ENCODE assay signal across 21 cellular contexts in the genomic region with DNA sequence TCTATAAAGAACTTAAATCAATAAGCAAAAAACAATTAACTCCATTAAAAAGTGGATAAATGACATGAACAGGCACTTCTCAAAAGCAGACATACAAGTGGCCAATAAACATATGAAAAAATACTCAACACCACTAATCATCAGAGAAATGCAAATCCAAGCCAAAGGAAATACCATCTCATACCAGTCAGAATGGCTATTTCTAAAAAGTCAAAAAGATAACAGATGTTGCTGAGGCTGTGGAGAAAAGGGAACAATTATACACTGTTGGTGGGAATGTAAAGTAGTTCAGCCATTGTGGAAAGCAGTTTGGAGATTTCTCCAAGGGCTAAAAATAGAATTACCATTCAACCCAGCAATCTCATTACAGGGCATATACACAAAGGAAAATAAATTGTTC.
DNase-seq lines count a peak whose midpoint lies in the region; ATAC-seq and TF ChIP-seq lines count a peak whose summit lies in the region.
"Had no signal": no experiment of that assay in that cellular context is flagged by ENCODE, and none has a peak within 500 bp of the region (broad histone marks: within the 10 kb centered on the region; RNA-seq: fewer than 3 reads in every experiment).

No MANE protein-coding gene starts in this region.

- H3K9me3 Mint-ChIP-seq in osteocyte (ENCODE audit: unreplicated experiment), result peaks cover 3% of the 10 kb centered on the region

- TF ChIP-seq CTCF in RWPE2 (IDR thresholded peaks at IDR 0.05; ENCODE audit: poor library complexity, severe bottlenecking) (no peak), osteocyte (IDR thresholded peaks at IDR 0.05) (no peak), suprapubic skin (IDR thresholded peaks at IDR 0.05) (no peak)

- H3K36me3 ChIP-seq in RWPE2 (ENCODE audit: low read depth) (no peaks in the 10 kb centered on the region), suprapubic skin (no peaks in the 10 kb centered on the region)
- H3K36me3 ChIP-seq: BLaER1 treated with 17β-estradiol and CSF1 and Interleukin-3, amounts not matched to agents 10 nM and 100 nM; right lobe of liver had no signal

- H3K27me3 ChIP-seq in RWPE2 (ENCODE audit: insufficient read depth, poor library complexity, severe bottlenecking) (no peaks in the 10 kb centered on the region), suprapubic skin (no peaks in the 10 kb centered on the region)
- H3K27me3 ChIP-seq: BLaER1 treated with 17β-estradiol and CSF1 and Interleukin-3, amounts not matched to agents 10 nM and 100 nM; right lobe of liver had no signal

- TF ChIP-seq EP300 in suprapubic skin (IDR thresholded peaks at IDR 0.05), result no peak

- H3K4me3 ChIP-seq in RWPE2 (ENCODE audit: severe bottlenecking) (no peak overlapping the region), suprapubic skin (no peak overlapping the region)
- H3K4me3 ChIP-seq: BLaER1 treated with 17β-estradiol and CSF1 and Interleukin-3, amounts not matched to agents 10 nM and 100 nM; right lobe of liver had no signal

- peak; percentile 60 for DNase-seq in ELR (ENCODE audit: low read depth)
- no peak for DNase-seq in RWPE2 (ENCODE audit: low spot score)
- DNase-seq in dermis blood vessel endothelial cell, result peak; percentile 8
- no peak for DNase-seq in osteocyte (ENCODE audit: extremely low spot score, unreplicated experiment)
- no peak for DNase-seq in left ventricle myocardium superior
- no peak for DNase-seq in suprapubic skin (ENCODE audit: low spot score in 2 of 2)
- DNase-seq: activated CD4-positive, CD25-positive, alpha-beta regulatory T cell; DMS53; erythroblast; hypothalamus; Kasumi-1; NCI-H1436; NCI-H345; occipital lobe; right lobe of liver; Right ventricle myocardium superior; substantia nigra; T-helper 2 cell had no signal

- peak; percentile 35; the same call in 2 of the 3 replicates for ATAC-seq in RWPE2 (ENCODE audit: low read depth)
- no peak for ATAC-seq in GM18505 (IDR thresholded peaks at IDR 0.05; ENCODE audit: unreplicated experiment)
- no peak for ATAC-seq in left ventricle myocardium superior
- no peak for ATAC-seq in GM18519 (IDR thresholded peaks at IDR 0.05; ENCODE audit: low FRiP score, unreplicated experiment)
- ATAC-seq: right lobe of liver had no signal

- TF ChIP-seq POLR2A in GM18505 (IDR thresholded peaks at IDR 0.05; ENCODE audit: borderline replicate concordance, extremely low read depth, insufficient read depth, insufficient read length) (no peak), suprapubic skin (IDR thresholded peaks at IDR 0.05) (no peak)

- no peak overlapping the region for H3K27ac ChIP-seq in RWPE2 (ENCODE audit: poor library complexity, severe bottlenecking)
- no peak overlapping the region for H3K27ac ChIP-seq in suprapubic skin
- H3K27ac ChIP-seq: BLaER1 treated with 17β-estradiol and CSF1 and Interleukin-3, amounts not matched to agents 10 nM and 100 nM; right lobe of liver had no signal

- no peaks in the 10 kb centered on the region for H3K27me3 Mint-ChIP-seq in osteocyte (ENCODE audit: unreplicated experiment)

- H3K9me3 ChIP-seq in RWPE2 (ENCODE audit: severe bottlenecking), result no peaks in the 10 kb centered on the region
- no peaks in the 10 kb centered on the region for H3K9me3 ChIP-seq in suprapubic skin
- H3K9me3 ChIP-seq: BLaER1 treated with 17β-estradiol and CSF1 and Interleukin-3, amounts not matched to agents 10 nM and 100 nM; right lobe of liver had no signal

- no peak overlapping the region for H3K4me3 Mint-ChIP-seq in osteocyte (ENCODE audit: unreplicated experiment)

- intact Hi-C loops in left ventricle myocardium superior (cut with micrococcal nuclease), result no loop called here

- H3K27ac Mint-ChIP-seq in osteocyte (ENCODE audit: unreplicated experiment), result peak overlapping the region; percentile 72

- H3K4me1 ChIP-seq in RWPE2 (ENCODE audit: insufficient read depth, poor library complexity, severe bottlenecking) (peaks cover 2% of the 10 kb centered on the region), suprapubic skin (no peaks in the 10 kb centered on the region)
- H3K4me1 ChIP-seq: right lobe of liver had no signal

- peaks cover 68% of the 10 kb centered on the region for H3K4me1 Mint-ChIP-seq in osteocyte (ENCODE audit: unreplicated experiment)

- peaks cover 3% of the 10 kb centered on the region for H3K36me3 Mint-ChIP-seq in osteocyte (ENCODE audit: unreplicated experiment)

Comparison
In these comparisons a context has a peak if more than half of its experiments do, and no peak if none do; other contexts are left out.
1. DNase-seq: peak in ELR (single experiment) and dermis blood vessel endothelial cell (single experiment); none in RWPE2 (single experiment), osteocyte (single experiment), left ventricle myocardium superior (single experiment) and suprapubic skin (0 of 2).